Comparison of ENCODE assay signal across 8 cellular contexts in the genomic region with DNA sequence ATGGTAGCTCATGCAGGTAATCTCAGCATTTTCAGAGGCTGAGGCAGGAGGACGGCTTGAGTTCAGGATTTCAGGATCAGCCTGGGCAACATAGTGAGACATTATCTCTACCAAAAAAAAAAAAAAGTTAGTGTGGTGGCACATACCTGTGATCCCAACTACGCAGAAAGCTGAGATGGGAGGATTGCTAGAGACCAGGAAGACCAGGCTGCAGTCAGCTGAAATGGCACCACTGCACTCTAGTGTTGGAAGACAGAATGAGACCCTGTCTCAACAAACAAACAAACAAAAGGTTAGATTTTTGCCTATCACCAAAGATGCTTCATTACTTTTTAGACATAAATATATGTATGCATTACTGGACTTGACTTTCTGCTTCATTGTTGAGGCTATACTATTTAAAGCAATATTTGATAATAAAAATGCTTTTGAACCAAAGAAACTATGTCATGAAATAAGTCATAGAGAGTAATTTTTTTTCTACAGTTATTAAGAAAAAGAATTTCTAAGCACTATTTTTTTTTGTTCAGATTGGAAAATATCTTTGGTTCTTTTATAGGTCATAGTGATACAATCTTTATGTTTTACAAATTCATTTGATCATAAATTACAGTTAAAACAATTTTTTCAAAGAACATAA.
A peak's percentile ranks its signal among the peaks of the same experiment; 100 is the strongest.
DNase-seq lines count a peak whose midpoint lies in the region; ATAC-seq and TF ChIP-seq lines count a peak whose summit lies in the region.

No MANE protein-coding gene starts in this region.

- H3K27ac ChIP-seq in spleen (no peak overlapping the region), mammary epithelial cell (ENCODE audit: insufficient read depth, low read depth, low read length) (no peak overlapping the region)

- no peak overlapping the region for H2AFZ ChIP-seq in mammary epithelial cell (ENCODE audit: low read depth, low read length)

- H3K9ac ChIP-seq in mammary epithelial cell (ENCODE audit: insufficient read depth, low read length) = no peak overlapping the region

- H3K4me3 ChIP-seq in spleen (no peak overlapping the region), mammary epithelial cell (replicated peaks in 1 of 3; ENCODE audit: insufficient read depth in 1 of 3, low read depth in 2 of 3, low read length in 3 of 3) (no peak overlapping the region)

- H3K79me2 ChIP-seq in mammary epithelial cell (ENCODE audit: insufficient read depth, low read length) = no peaks in the 10 kb centered on the region

- 40 to 61% (median 49%) methylated on average over 2 of the region's 2 CpGs for WGBS in spleen, 5 donors
- 60% methylated on average over 2 of the region's 2 CpGs for WGBS in mammary epithelial cell (ENCODE audit: low coverage, missing lambda C conversion rate)

- TF ChIP-seq CTCF in spleen (IDR thresholded peaks at IDR 0.05 in 8 of 11, conservative IDR thresholded peaks at IDR 0.05 in 3 of 11) (peak in 6 of 11 experiments; percentile 16 to 45 (median 30)), mammary epithelial cell (conservative IDR thresholded peaks at IDR 0.05 in 1 of 2, IDR thresholded peaks at IDR 0.05 in 1 of 2; ENCODE audit: extremely low read depth in 1 of 2, insufficient read depth in 1 of 2, low read depth in 1 of 2, low read length in 2 of 2) (peak in 1 of 2 donors; percentile 54)

- H3K36me3 ChIP-seq in spleen = no peaks in the 10 kb centered on the region
- H3K36me3 ChIP-seq in mammary epithelial cell (ENCODE audit: insufficient read depth, low read length) = no peaks in the 10 kb centered on the region

- DNase-seq in NCI-H1105 treated with DMSO at 0.1 percent for 48 hours (lab: John Stamatoyannopoulos, UW) (peak; percentile 27), NCI-H1105 (lab: John Stamatoyannopoulos, UW) (no peak), NCI-H2171 treated with DMSO at 0.1 percent for 48 hours (lab: John Stamatoyannopoulos, UW) (peak; percentile 52), ecto neural progenitor cell (ENCODE audit: low spot score) (peak; percentile 59), spleen (no peak), mammary epithelial cell (no peak)

- no peaks in the 10 kb centered on the region for H3K4me1 ChIP-seq in spleen
- H3K4me1 ChIP-seq in mammary epithelial cell (ENCODE audit: insufficient read depth, low read length) = no peaks in the 10 kb centered on the region

- dilution Hi-C loops in mammary epithelial cell (cut with HindIII; ENCODE audit: low sequenced_read_pairs) = no loop called here

- intact Hi-C loops in spleen (cut with DNase I; ENCODE audit: low total_unique reads) (loop anchor here (10.0 kb wide), 1 partner anchor 623 kb away; no protein-coding TSS in a partner anchor), mammary epithelial cell (cut with micrococcal nuclease) (loop anchor here (2.0 kb wide), 1 partner anchor 623 kb away; no protein-coding TSS in a partner anchor)

- TF ChIP-seq POLR2A in spleen (IDR thresholded peaks at IDR 0.05) = no peak

- peaks cover 0 to 9% (median 2%) of the 10 kb centered on the region in 8 donors for H3K9me3 ChIP-seq in spleen
- no peaks in the 10 kb centered on the region for H3K9me3 ChIP-seq in mammary epithelial cell (replicated peaks; ENCODE audit: insufficient read depth, low read length)

- no TSS peak for BruUV-seq in mammary epithelial cell (replicated peaks; lab: Mats Ljungman, UMichigan)

- ATAC-seq in HG03139 (IDR thresholded peaks at IDR 0.05; ENCODE audit: unreplicated experiment) (no peak), HG03280 (IDR thresholded peaks at IDR 0.05; ENCODE audit: unreplicated experiment) (no peak)

- no peaks in the 10 kb centered on the region for H3K27me3 ChIP-seq in spleen (replicated peaks in 1 of 7)
- H3K27me3 ChIP-seq in mammary epithelial cell (ENCODE audit: insufficient read depth, low read length) = no peaks in the 10 kb centered on the region

- in situ Hi-C loops in mammary epithelial cell (cut with MboI; ENCODE audit: low sequenced_read_pairs in 2 of 2) = no loop called here

- CTCF ChIA-PET in mammary epithelial cell (lab: Charles Lee; ENCODE audit: low non-redundant PET) = interaction anchor here (0.7 kb wide), 1 partner anchor 45 kb away, joined by 3 read pairs; no protein-coding TSS in a partner anchor

- H3K4me2 ChIP-seq in mammary epithelial cell (ENCODE audit: insufficient read depth, low read depth, low read length) = no peak overlapping the region

- no peaks in the 10 kb centered on the region for H4K20me1 ChIP-seq in mammary epithelial cell (ENCODE audit: insufficient read depth, low read length)

Comparison
In these comparisons a context has a peak if more than half of its experiments do, and no peak if none do; other contexts are left out.
1. DNase-seq: peak in NCI-H1105 treated with DMSO at 0.1 percent for 48 hours (single experiment), NCI-H2171 treated with DMSO at 0.1 percent for 48 hours (single experiment) and ecto neural progenitor cell (single experiment); none in NCI-H1105 (single experiment), spleen (single experiment) and mammary epithelial cell (single experiment).